Comparison of ENCODE assay signal across 16 cellular contexts in the genomic region with DNA sequence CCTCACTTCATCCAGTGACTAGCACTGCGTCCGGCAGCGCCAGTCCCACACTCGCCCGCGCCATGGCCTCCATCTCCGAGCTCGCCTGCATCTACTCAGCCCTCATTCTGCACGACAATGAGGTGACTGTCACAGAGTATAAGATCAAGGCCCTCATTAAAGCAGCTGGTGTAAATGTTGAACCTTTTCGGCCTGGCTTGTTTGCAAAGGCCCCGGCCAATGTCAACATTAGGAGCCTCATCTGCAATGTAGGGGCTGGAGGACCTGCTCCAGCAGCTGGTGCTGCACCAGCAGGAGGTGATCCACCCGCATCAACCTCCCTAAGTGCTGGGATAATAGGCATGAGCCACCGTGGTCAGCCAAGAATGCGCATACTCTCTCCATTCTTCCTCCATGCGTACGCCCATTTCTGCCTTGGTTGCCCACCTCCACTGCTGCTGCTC. TPM values are rescaled to one million over a fixed set of nuclear protein-coding genes. Genes with fewer than 3 reads are reported as not detected.
DNase-seq lines count a peak whose midpoint lies in the region; ATAC-seq, FAIRE-seq and TF ChIP-seq lines count a peak whose summit lies in the region.
"Had no signal": no experiment of that assay in that cellular context is flagged by ENCODE, and none has a peak within 500 bp of the region (broad histone marks: within the 10 kb centered on the region; RNA-seq: fewer than 3 reads in every experiment).

No MANE protein-coding gene starts in this region.

- peaks cover 0 to 6% (median 2%) of the 10 kb centered on the region in 3 donors for H3K4me1 ChIP-seq in pancreas
- H3K4me1 ChIP-seq: psoas muscle, SJSA1 had no signal

- H3K27me3 Mint-ChIP-seq in WTC11 (ENCODE audit: low read depth): no peaks in the 10 kb centered on the region
- H3K27me3 Mint-ChIP-seq in CD14-positive monocyte (ENCODE audit: low read depth in 3 of 3): peaks cover 0 to 11% (median 3%) of the 10 kb centered on the region in 3 donors

- no peak for TF ChIP-seq CTCF in WTC11 (IDR thresholded peaks at IDR 0.05)
- no peak for TF ChIP-seq CTCF in pancreas (IDR thresholded peaks at IDR 0.05)
- no peak for TF ChIP-seq CTCF in CD14-positive monocyte (IDR thresholded peaks at IDR 0.05)

- H3K36me3 ChIP-seq in H7 (replicated peaks; ENCODE audit: control insufficient read depth, insufficient read depth, low read length) (no peaks in the 10 kb centered on the region), pancreas (no peaks in the 10 kb centered on the region)
- H3K36me3 ChIP-seq: BLaER1 treated with 17β-estradiol and CSF1 and Interleukin-3, amounts not matched to agents 10 nM and 100 nM; heart right ventricle had no signal

- peak; percentile 58 for DNase-seq in H7
- peak; percentile 95 for DNase-seq in NCI-H146 (lab: John Stamatoyannopoulos, UW)
- DNase-seq in WTC11 (ENCODE audit: low spot score): peak; percentile 61
- peak in 3 of 6 donors; percentile 30 to 48 (median 40) for DNase-seq in pancreas
- no peak for DNase-seq in CD14-positive monocyte (ENCODE audit: low spot score)
- DNase-seq in DMS79 treated with DMSO at 0.1 percent for 48 hours (lab: John Stamatoyannopoulos, UW): no peak
- DNase-seq: activated CD8-positive, alpha-beta T cell treated with anti-CD3 and anti-CD28 coated beads, Interleukin-2, amount 10 ng/mL, durations not matched to agents 7 days and 5 days; heart right ventricle; NCI-H2107; psoas muscle had no signal

- intact Hi-C loops in pancreas (cut with DNase I): no loop called here
- intact Hi-C loops in CD14-positive monocyte (cut with micrococcal nuclease): no loop called here

- H3K4me3 Mint-ChIP-seq in WTC11 (peak overlapping the region; percentile 1), CD14-positive monocyte (no peak overlapping the region)
- H3K4me3 Mint-ChIP-seq: activated CD8-positive, alpha-beta T cell treated with anti-CD3 and anti-CD28 coated beads, Interleukin-2, amount 10 ng/mL, durations not matched to agents 7 days and 5 days had no signal

- WGBS in pancreas, 2 donors: 60 to 68% methylated on average over 16 of the region's 16 CpGs

- H3K27ac ChIP-seq in pancreas: no peak overlapping the region
- H3K27ac ChIP-seq: BLaER1 treated with 17β-estradiol and CSF1 and Interleukin-3, amounts not matched to agents 10 nM and 100 nM; heart right ventricle; HL-60; psoas muscle; SJSA1 had no signal

- no peaks in the 10 kb centered on the region for H3K9me3 ChIP-seq in pancreas
- H3K9me3 ChIP-seq: BLaER1 treated with 17β-estradiol and CSF1 and Interleukin-3, amounts not matched to agents 10 nM and 100 nM; heart right ventricle; psoas muscle; SJSA1 had no signal

- H3K27me3 ChIP-seq in H7 (ENCODE audit: control insufficient read depth, insufficient read depth, low read length) (no peaks in the 10 kb centered on the region), pancreas (no peaks in the 10 kb centered on the region)
- H3K27me3 ChIP-seq: BLaER1 treated with 17β-estradiol and CSF1 and Interleukin-3, amounts not matched to agents 10 nM and 100 nM; heart right ventricle; SJSA1 had no signal

- H3K4me1 Mint-ChIP-seq in WTC11: peaks cover 59% of the 10 kb centered on the region
- H3K4me1 Mint-ChIP-seq in CD14-positive monocyte: no peaks in the 10 kb centered on the region

- H3K4me3 ChIP-seq in H7 (ENCODE audit: insufficient read depth, low read depth, low read length): no peak overlapping the region
- no peak overlapping the region for H3K4me3 ChIP-seq in pancreas
- H3K4me3 ChIP-seq: BLaER1 treated with 17β-estradiol and CSF1 and Interleukin-3, amounts not matched to agents 10 nM and 100 nM; GM12878; heart right ventricle; psoas muscle; SJSA1 had no signal

- POLR2A ChIA-PET in WTC11 (lab: Charles Lee): interaction anchor here (0.8 to 2.0 kb wide), 7 partner anchors 11 to 60 kb away, joined by 3 to 16 read pairs (median 5); a partner anchor contains a TSS

- H3K27ac Mint-ChIP-seq in WTC11: peak overlapping the region; percentile 92
- peak overlapping the region in 1 of 7 donors; percentile 27 for H3K27ac Mint-ChIP-seq in CD14-positive monocyte
- H3K27ac Mint-ChIP-seq: activated CD8-positive, alpha-beta T cell treated with anti-CD3 and anti-CD28 coated beads, Interleukin-2, amount 10 ng/mL, durations not matched to agents 7 days and 5 days had no signal

- ATAC-seq in WTC11 (peak; percentile 76), pancreas (peak; percentile 39 to 79 (median 66)), GM21723 (IDR thresholded peaks at IDR 0.05; ENCODE audit: unreplicated experiment) (no peak)
- ATAC-seq: activated CD8-positive, alpha-beta T cell treated with anti-CD3 and anti-CD28 coated beads, Interleukin-2, amount 10 ng/mL, durations not matched to agents 7 days and 5 days; GM12878; psoas muscle had no signal

- H3K36me3 Mint-ChIP-seq in WTC11 (no peaks in the 10 kb centered on the region), CD14-positive monocyte (no peaks in the 10 kb centered on the region)

- CTCF ChIA-PET in WTC11 (lab: Charles Lee): interaction anchor here (0.6 to 1.9 kb wide), 15 partner anchors 9 to 102 kb away, joined by 3 to 12 read pairs (median 4); a partner anchor contains a TSS

- no peak for FAIRE-seq in pancreas (lab: Jason Lieb, UNC)
- FAIRE-seq: colon, GM12878 had no signal

- H3K9me3 Mint-ChIP-seq in WTC11: no peaks in the 10 kb centered on the region
- H3K9me3 Mint-ChIP-seq in CD14-positive monocyte: no peaks in the 10 kb centered on the region

TF ChIP-seq in WTC11, 78 proteins besides CTCF, POLR2A, EP300 and RAD21 (continues in another document):
- TF ChIP-seq ZNF219 (CRISPR knock-in tag; IDR thresholded peaks at IDR 0.05; ENCODE audit: borderline replicate concordance) (peak; percentile 55; the same call in 1 of the 2 replicates), TP53 (CRISPR knock-in tag; IDR thresholded peaks at IDR 0.05) (0 out of 2 replicates have a peak, but pooled peaks have one; percentile 49), GTF2I (CRISPR knock-in tag; conservative IDR thresholded peaks at IDR 0.05) (no peak), TEAD4 (CRISPR knock-in tag; IDR thresholded peaks at IDR 0.05) (no peak), HMGA2 (CRISPR knock-in tag; IDR thresholded peaks at IDR 0.05) (no peak)
- TF ChIP-seq, protein P1, sequence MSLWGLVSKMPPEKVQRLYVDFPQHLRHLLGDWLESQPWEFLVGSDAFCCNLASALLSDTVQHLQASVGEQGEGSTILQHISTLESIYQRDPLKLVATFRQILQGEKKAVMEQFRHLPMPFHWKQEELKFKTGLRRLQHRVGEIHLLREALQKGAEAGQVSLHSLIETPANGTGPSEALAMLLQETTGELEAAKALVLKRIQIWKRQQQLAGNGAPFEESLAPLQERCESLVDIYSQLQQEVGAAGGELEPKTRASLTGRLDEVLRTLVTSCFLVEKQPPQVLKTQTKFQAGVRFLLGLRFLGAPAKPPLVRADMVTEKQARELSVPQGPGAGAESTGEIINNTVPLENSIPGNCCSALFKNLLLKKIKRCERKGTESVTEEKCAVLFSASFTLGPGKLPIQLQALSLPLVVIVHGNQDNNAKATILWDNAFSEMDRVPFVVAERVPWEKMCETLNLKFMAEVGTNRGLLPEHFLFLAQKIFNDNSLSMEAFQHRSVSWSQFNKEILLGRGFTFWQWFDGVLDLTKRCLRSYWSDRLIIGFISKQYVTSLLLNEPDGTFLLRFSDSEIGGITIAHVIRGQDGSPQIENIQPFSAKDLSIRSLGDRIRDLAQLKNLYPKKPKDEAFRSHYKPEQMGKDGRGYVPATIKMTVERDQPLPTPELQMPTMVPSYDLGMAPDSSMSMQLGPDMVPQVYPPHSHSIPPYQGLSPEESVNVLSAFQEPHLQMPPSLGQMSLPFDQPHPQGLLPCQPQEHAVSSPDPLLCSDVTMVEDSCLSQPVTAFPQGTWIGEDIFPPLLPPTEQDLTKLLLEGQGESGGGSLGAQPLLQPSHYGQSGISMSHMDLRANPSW (CRISPR knock-in tag; conservative IDR thresholded peaks at IDR 0.05; ENCODE audit: low read depth): no peak
- TF ChIP-seq, protein P2, sequence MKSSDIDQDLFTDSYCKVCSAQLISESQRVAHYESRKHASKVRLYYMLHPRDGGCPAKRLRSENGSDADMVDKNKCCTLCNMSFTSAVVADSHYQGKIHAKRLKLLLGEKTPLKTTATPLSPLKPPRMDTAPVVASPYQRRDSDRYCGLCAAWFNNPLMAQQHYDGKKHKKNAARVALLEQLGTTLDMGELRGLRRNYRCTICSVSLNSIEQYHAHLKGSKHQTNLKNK (CRISPR knock-in tag; IDR thresholded peaks at IDR 0.05): no peak
- TF ChIP-seq, protein P3, sequence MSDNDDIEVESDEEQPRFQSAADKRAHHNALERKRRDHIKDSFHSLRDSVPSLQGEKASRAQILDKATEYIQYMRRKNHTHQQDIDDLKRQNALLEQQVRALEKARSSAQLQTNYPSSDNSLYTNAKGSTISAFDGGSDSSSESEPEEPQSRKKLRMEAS (CRISPR knock-in tag; IDR thresholded peaks at IDR 0.05): peak; percentile 67; the same call in 1 of the 2 replicates
- TF ChIP-seq, protein P4, sequence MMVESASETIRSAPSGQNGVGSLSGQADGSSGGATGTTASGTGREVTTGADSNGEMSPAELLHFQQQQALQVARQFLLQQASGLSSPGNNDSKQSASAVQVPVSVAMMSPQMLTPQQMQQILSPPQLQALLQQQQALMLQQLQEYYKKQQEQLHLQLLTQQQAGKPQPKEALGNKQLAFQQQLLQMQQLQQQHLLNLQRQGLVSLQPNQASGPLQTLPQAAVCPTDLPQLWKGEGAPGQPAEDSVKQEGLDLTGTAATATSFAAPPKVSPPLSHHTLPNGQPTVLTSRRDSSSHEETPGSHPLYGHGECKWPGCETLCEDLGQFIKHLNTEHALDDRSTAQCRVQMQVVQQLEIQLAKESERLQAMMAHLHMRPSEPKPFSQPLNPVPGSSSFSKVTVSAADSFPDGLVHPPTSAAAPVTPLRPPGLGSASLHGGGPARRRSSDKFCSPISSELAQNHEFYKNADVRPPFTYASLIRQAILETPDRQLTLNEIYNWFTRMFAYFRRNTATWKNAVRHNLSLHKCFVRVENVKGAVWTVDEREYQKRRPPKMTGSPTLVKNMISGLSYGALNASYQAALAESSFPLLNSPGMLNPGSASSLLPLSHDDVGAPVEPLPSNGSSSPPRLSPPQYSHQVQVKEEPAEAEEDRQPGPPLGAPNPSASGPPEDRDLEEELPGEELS (CRISPR knock-in tag; IDR thresholded peaks at IDR 0.05): peak; percentile 92

RNA-seq across cellular contexts. Expression of a gene that starts 59.9 kb away (rescaled TPM):
- 142 and 187 TPM in 2 replicates for total RNA-seq in H7 (2014; rRNA removed; shearing (Covaris generic))
- 106 to 126 TPM (median 110 TPM) in 3 replicates for total RNA-seq in WTC11 (2021)
- 10 to 100 TPM; 15.4 to 32.2 (median 25.5) TPM for total RNA-seq in pancreas
- polyA plus RNA-seq in pancreas: 10 to 100 TPM in 1 of 2 donors, 1 to 10 TPM in 1; 6.2 to 13.7 TPM
- polyA plus RNA-seq in CD14-positive monocyte: 1 to 10 TPM; 1.4 to 1.9 TPM

Comparison
In these comparisons a context has a peak if more than half of its experiments do, and no peak if none do; other contexts are left out.
1. DNase-seq: peak in H7 (single experiment), NCI-H146 (single experiment) and WTC11 (single experiment); none in CD14-positive monocyte (single experiment) and DMS79 treated with DMSO at 0.1 percent for 48 hours (single experiment).